1 cellular context compared by ENCODE assay signal in the genomic region with DNA sequence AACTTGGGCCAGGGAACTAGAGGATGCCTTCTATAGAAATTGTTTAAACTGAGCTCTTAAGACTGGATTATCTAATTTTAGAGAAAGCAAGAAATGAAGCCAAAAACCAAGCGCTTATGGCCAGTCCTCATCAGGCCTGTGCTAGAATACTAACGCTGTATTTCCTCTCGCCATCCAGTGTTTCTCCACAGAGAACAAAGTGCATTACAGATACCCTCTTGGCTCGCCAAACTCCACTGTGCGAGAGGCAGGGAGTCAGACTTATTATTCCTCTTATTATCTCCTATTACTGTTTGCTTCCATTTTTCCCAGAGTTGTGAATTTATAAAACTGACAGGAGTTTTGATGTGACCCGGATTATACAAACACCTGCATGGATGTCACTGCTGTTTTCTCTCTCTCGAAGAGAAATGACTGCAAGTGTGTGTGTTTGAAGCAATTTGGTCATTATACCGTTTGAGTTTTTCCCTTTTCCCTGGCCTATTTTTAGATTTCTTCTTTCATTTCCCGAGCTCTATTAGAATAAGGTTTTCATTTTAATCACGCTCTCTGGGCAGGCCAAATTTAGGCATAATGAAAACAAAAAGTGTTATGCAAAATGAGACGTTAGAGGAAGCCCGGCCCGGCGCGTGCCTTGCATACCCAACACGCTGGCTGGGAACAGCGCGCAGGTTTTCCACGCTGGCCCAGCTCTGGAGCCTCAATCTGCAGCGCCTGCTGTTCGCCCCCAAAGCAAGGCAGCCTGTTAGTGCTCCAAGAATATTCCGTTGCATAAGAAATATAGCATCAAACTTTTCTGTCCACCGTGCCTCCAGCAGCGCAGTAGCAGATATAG.
TF ChIP-seq lines count a peak whose summit lies in the region.

No MANE protein-coding gene starts in this region.

TF ChIP-seq in HepG2, 621 proteins besides CTCF, POLR2A, EP300 and RAD21 (continued from another document):
- TF ChIP-seq, protein P1, sequence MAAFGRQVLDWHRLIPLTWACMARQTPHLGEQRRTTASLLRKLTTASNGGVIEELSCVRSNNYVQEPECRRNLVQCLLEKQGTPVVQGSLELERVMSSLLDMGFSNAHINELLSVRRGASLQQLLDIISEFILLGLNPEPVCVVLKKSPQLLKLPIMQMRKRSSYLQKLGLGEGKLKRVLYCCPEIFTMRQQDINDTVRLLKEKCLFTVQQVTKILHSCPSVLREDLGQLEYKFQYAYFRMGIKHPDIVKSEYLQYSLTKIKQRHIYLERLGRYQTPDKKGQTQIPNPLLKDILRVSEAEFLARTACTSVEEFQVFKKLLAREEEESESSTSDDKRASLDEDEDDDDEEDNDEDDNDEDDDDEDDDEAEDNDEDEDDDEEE (CRISPR knock-in tag; IDR thresholded peaks at IDR 0.05) = no peak
- no peak for TF ChIP-seq ZNF558 (CRISPR knock-in tag; IDR thresholded peaks at IDR 0.05; ENCODE audit: borderline replicate concordance)
- TF ChIP-seq, protein P2, sequence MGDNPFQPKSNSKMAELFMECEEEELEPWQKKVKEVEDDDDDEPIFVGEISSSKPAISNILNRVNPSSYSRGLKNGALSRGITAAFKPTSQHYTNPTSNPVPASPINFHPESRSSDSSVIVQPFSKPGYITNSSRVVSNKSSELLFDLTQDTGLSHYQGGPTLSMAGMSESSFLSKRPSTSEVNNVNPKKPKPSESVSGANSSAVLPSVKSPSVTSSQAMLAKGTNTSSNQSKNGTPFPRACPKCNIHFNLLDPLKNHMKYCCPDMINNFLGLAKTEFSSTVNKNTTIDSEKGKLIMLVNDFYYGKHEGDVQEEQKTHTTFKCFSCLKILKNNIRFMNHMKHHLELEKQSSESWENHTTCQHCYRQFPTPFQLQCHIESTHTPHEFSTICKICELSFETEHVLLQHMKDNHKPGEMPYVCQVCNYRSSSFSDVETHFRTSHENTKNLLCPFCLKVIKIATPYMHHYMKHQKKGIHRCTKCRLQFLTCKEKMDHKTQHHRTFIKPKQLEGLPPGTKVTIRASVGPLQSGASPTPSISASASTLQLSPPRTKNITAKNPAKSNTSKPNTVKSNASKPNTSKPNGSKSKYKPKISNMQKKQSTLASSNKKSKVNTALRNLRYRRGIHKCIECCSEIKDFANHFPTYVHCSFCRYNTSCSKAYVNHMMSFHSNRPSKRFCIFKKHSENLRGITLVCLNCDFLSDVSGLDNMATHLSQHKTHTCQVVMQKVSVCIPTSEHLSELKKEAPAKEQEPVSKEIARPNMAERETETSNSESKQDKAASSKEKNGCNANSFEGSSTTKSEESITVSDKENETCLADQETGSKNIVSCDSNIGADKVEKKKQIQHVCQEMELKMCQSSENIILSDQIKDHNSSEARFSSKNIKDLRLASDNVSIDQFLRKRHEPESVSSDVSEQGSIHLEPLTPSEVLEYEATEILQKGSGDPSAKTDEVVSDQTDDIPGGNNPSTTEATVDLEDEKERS (CRISPR knock-in tag; IDR thresholded peaks at IDR 0.05) = no peak
- TF ChIP-seq WIZ (CRISPR knock-in tag; IDR thresholded peaks at IDR 0.05) = no peak
- TF ChIP-seq ZNF550 (CRISPR knock-in tag; IDR thresholded peaks at IDR 0.05; ENCODE audit: borderline replicate concordance) = no peak
- no peak for TF ChIP-seq MXD4 (CRISPR knock-in tag; IDR thresholded peaks at IDR 0.05)
- TF ChIP-seq, protein P3, sequence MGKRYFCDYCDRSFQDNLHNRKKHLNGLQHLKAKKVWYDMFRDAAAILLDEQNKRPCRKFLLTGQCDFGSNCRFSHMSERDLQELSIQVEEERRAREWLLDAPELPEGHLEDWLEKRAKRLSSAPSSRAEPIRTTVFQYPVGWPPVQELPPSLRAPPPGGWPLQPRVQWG (CRISPR knock-in tag; IDR thresholded peaks at IDR 0.05; ENCODE audit: borderline replicate concordance, low read depth) = no peak
- TF ChIP-seq, protein P4, sequence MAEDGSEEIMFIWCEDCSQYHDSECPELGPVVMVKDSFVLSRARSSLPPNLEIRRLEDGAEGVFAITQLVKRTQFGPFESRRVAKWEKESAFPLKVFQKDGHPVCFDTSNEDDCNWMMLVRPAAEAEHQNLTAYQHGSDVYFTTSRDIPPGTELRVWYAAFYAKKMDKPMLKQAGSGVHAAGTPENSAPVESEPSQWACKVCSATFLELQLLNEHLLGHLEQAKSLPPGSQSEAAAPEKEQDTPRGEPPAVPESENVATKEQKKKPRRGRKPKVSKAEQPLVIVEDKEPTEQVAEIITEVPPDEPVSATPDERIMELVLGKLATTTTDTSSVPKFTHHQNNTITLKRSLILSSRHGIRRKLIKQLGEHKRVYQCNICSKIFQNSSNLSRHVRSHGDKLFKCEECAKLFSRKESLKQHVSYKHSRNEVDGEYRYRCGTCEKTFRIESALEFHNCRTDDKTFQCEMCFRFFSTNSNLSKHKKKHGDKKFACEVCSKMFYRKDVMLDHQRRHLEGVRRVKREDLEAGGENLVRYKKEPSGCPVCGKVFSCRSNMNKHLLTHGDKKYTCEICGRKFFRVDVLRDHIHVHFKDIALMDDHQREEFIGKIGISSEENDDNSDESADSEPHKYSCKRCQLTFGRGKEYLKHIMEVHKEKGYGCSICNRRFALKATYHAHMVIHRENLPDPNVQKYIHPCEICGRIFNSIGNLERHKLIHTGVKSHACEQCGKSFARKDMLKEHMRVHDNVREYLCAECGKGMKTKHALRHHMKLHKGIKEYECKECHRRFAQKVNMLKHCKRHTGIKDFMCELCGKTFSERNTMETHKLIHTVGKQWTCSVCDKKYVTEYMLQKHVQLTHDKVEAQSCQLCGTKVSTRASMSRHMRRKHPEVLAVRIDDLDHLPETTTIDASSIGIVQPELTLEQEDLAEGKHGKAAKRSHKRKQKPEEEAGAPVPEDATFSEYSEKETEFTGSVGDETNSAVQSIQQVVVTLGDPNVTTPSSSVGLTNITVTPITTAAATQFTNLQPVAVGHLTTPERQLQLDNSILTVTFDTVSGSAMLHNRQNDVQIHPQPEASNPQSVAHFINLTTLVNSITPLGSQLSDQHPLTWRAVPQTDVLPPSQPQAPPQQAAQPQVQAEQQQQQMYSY (CRISPR knock-in tag; IDR thresholded peaks at IDR 0.05) = no peak
- TF ChIP-seq KDM4B (CRISPR knock-in tag; IDR thresholded peaks at IDR 0.05) = no peak
- no peak for TF ChIP-seq JARID2 (CRISPR knock-in tag; IDR thresholded peaks at IDR 0.05; ENCODE audit: insufficient replicate concordance)
- no peak for TF ChIP-seq KAT8 (CRISPR knock-in tag; IDR thresholded peaks at IDR 0.05)
- TF ChIP-seq ZSCAN9 (CRISPR knock-in tag; IDR thresholded peaks at IDR 0.05; ENCODE audit: borderline replicate concordance) = no peak
- TF ChIP-seq, protein P5, sequence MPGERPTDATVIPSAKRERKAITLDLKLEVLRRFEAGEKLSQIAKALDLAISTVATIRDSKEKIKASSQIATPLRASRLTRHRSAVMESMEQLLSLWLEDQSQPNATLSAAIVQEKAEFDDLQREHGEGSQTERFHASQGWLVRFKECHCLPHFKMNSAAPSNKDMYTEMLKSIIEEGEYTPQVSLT (CRISPR knock-in tag; IDR thresholded peaks at IDR 0.05; ENCODE audit: borderline replicate concordance, low read depth) = no peak
